ENCODE assay signal across 8 cellular contexts in the genomic region with DNA sequence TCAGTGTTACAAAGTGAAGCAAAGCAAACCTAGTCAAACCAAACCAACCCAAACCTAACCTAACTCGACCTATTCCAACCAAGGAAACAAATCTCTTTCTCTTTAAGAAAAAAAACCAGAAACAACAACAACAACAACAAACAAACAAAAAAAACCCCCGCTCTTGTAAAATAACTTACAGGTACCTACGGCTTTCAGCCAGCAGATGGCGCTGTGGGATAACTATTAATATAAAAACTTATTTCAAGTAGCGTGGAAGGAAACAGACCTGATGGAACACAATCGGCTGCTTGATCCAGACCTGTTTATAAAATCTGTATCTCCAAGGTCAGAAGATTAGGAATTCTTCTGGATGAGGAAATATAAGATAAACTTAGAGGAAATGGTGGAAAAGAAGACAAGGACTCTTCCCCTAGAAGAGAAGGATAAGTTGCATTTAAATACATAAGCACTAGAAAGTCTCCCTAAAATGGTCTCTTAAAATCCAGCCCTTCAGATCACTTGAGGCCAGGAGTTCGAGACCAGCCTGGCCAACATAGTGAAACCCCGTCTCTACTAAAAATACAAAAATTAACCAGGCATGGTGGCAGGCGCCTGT.
DNase-seq lines count a peak whose midpoint lies in the region; ATAC-seq and TF ChIP-seq lines count a peak whose summit lies in the region.

No MANE protein-coding gene starts in this region.

- no peaks in the 10 kb centered on the region for H3K36me3 ChIP-seq in GM06990 (ENCODE audit: control insufficient read depth, insufficient read depth, low read length)

- H3K27me3 ChIP-seq in GM06990 (replicated peaks; ENCODE audit: control insufficient read depth, insufficient read depth, low read length): no peaks in the 10 kb centered on the region

- ATAC-seq in GM21423 (IDR thresholded peaks at IDR 0.05; ENCODE audit: unreplicated experiment): no peak
- no peak for ATAC-seq in GM21619 (IDR thresholded peaks at IDR 0.05; ENCODE audit: unreplicated experiment)

- TF ChIP-seq CTCF in GM06990 (IDR thresholded peaks at IDR 0.05; ENCODE audit: insufficient read depth, low read length, poor library complexity, severe bottlenecking) (peak; percentile 55), astrocyte of the spinal cord (IDR thresholded peaks at IDR 0.05; ENCODE audit: low read depth, low read length) (peak; percentile 52)

- H3K4me3 ChIP-seq in GM06990 (replicated peaks; ENCODE audit: low read depth, low read length) (no peak overlapping the region), astrocyte of the spinal cord (ENCODE audit: low read depth, low read length) (no peak overlapping the region)

- DNase-seq in GM06990 (ENCODE audit: extremely low read depth, insufficient read length): peak; percentile 29
- DNase-seq in NCI-H1092 treated with DMSO at 0.1 percent for 48 hours (lab: John Stamatoyannopoulos, UW): peak; percentile 59
- peak; percentile 73 for DNase-seq in T-helper 9 cell
- peak; percentile 73 for DNase-seq in astrocyte of the spinal cord (ENCODE audit: low read depth, low spot score)
- DNase-seq in hypothalamus (lab: John Stamatoyannopoulos, UW): peak in 34 of 51 donors; percentile 0 to 71 (median 13)
- DNase-seq in stimulated activated CD4-positive, alpha-beta T cell treated with anti-CD3 and anti-CD28 coated beads, Interleukin-12 subunit alpha, Interleukin-12 subunit beta, amount 100 ng/mL, for 24 hours (ENCODE audit: low read depth in 2 of 2): peak; percentile 12 to 38

- in situ Hi-C loops in astrocyte of the spinal cord (cut with HindIII; ENCODE audit: low sequenced_read_pairs): no loop called here

Comparison
In these comparisons a context has a peak if more than half of its experiments do, and no peak if none do; other contexts are left out.
1. DNase-seq: peak in every context shown above with its lines; median percentile 73 in T-helper 9 cell; 73 in astrocyte of the spinal cord; 59 in NCI-H1092 treated with DMSO at 0.1 percent for 48 hours; 29 in GM06990; 25 in stimulated activated CD4-positive, alpha-beta T cell treated with anti-CD3 and anti-CD28 coated beads, Interleukin-12 subunit alpha, Interleukin-12 subunit beta, amount 100 ng/mL, for 24 hours; 13 in hypothalamus.